ENCODE assay signal across 7 cellular contexts in the genomic region with DNA sequence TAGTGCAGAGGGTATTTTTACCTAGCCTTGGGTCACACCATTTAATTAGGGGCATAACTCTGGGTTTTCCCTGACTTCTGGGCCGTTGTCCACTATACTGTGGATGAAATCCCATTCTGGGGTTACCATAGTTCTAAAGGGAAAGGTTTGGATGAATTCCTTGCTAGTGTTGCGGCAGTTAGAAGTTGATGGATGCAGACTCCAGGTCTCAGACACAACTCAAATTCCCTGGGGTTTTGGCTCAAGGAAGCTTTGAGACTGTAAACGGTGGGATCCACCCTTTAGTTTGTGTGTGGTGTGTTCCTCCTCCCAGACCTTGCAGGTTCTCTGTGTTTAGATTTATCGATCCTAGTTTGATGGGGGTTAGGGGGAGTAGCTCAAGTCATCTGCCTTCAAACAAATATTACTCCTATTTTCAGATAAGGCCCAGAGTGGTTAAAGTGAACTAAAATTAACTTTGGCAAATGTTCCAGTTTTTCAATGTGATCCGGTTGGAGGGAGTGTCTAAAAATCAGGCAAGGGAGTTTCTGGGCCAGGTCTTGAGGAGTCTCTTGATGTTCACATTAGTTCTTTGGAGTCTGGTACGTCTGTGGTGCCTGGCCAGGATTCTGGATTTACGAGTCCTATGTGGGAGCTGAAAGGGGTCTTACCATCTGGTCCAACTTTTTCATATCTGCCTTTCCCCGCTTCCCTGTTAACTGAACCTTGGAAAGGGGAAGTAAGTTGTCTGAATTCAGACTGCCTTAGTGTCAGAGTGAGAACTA. TPM values are rescaled to one million over a fixed set of nuclear protein-coding genes. Genes with fewer than 3 reads are reported as not detected.
DNase-seq lines count a peak whose midpoint lies in the region; ATAC-seq and TF ChIP-seq lines count a peak whose summit lies in the region.

No MANE protein-coding gene starts in this region.

- H3K9me3 ChIP-seq in PC-3 (ENCODE audit: low read length) (no peaks in the 10 kb centered on the region), endodermal cell (ENCODE audit: control insufficient read depth, low read length) (no peaks in the 10 kb centered on the region), neutrophil (no peaks in the 10 kb centered on the region)

- peaks cover 82% of the 10 kb centered on the region for H3K79me2 ChIP-seq in GM23338 (replicated peaks; ENCODE audit: insufficient read depth)
- H3K79me2 ChIP-seq in PC-3 (ENCODE audit: low read length): peaks cover 77% of the 10 kb centered on the region

- 0 out of 2 replicates have a peak, but pooled peaks cover 4% of the 10 kb centered on the region for H3F3A ChIP-seq in GM23338 (replicated peaks; ENCODE audit: low read depth)
- no peaks in the 10 kb centered on the region for H3F3A ChIP-seq in PC-3 (ENCODE audit: low read length, unreplicated experiment)

- POLR2A ChIA-PET in PC-3 (lab: Charles Lee; ENCODE audit: unreplicated experiment): interaction anchor here (0.6 kb wide), 1 partner anchor 468 kb away, joined by 9 read pairs; no protein-coding TSS in a partner anchor

- H3K36me3 ChIP-seq in GM23338 (ENCODE audit: insufficient read depth) (no peaks in the 10 kb centered on the region), PC-3 (ENCODE audit: low read depth, low read length) (no peaks in the 10 kb centered on the region), endodermal cell (ENCODE audit: control insufficient read depth, insufficient read depth, low read length) (no peaks in the 10 kb centered on the region), neutrophil (no peaks in the 10 kb centered on the region)

- H2AFZ ChIP-seq in GM23338 (no peak overlapping the region), PC-3 (ENCODE audit: low read length) (no peak overlapping the region)

- no peak for TF ChIP-seq CTCF in GM23338 (conservative IDR thresholded peaks at IDR 0.05; ENCODE audit: low read depth in 2 of 2)
- no peak for TF ChIP-seq CTCF in PC-3 (conservative IDR thresholded peaks at IDR 0.05; ENCODE audit: low read depth, low read length)
- TF ChIP-seq CTCF in endodermal cell (conservative IDR thresholded peaks at IDR 0.05): no peak
- no peak for TF ChIP-seq CTCF in neutrophil (IDR thresholded peaks at IDR 0.05)

- H4K20me1 ChIP-seq in GM23338 (replicated peaks; ENCODE audit: insufficient read depth) (peaks cover 50% of the 10 kb centered on the region), PC-3 (ENCODE audit: low read length) (peaks cover 56% of the 10 kb centered on the region)

- no peak for ATAC-seq in GM23338
- no peak for ATAC-seq in PC-3
- no peak for ATAC-seq in GM19351 (IDR thresholded peaks at IDR 0.05; ENCODE audit: unreplicated experiment)
- no peak for ATAC-seq in GM18868 (IDR thresholded peaks at IDR 0.05; ENCODE audit: unreplicated experiment)

- H3K27ac Mint-ChIP-seq in GM23338 (peak overlapping the region; percentile 8; the same call in 1 of the 2 replicates), endodermal cell (peak overlapping the region; percentile 63)

- DNase-seq in GM23338 (ENCODE audit: low spot score) (no peak), PC-3 (no peak), endodermal cell (no peak), GOT3 (lab: John Stamatoyannopoulos, UW) (no peak)

- H3K4me1 Mint-ChIP-seq in GM23338 (peaks cover 51% of the 10 kb centered on the region), endodermal cell (peaks cover 34% of the 10 kb centered on the region)

- H3K9ac ChIP-seq in PC-3 (ENCODE audit: low read length) (peak overlapping the region; percentile 93), endodermal cell (ENCODE audit: extremely low read depth, low read length, poor library complexity, severe bottlenecking) (peak overlapping the region; percentile 86)

- H3K9me2 ChIP-seq in GM23338 (ENCODE audit: insufficient read depth) (no peaks in the 10 kb centered on the region; the same call in 1 of the 2 replicates), PC-3 (replicated peaks; ENCODE audit: low read length) (no peaks in the 10 kb centered on the region)

- intact Hi-C loops in PC-3 (cut with micrococcal nuclease): loop anchor here (10.0 kb wide), 1 partner anchor 180 kb away; a partner anchor contains a TSS

- WGBS in endodermal cell (ENCODE audit: insufficient coverage in 1 of 2, insufficient read length in 1 of 2), 2 experiments: 32 to 46% methylated on average over 4 to 7 of the region's 8 CpGs

- CTCF ChIA-PET in PC-3 (lab: Charles Lee): interaction anchor here (0.6 kb wide), 2 partner anchors 20 to 93 kb away, joined by 3 to 10 read pairs; no protein-coding TSS in a partner anchor

- H3K27ac ChIP-seq in GM23338 (ENCODE audit: low read depth) (no peak overlapping the region), PC-3 (ENCODE audit: low read length) (no peak overlapping the region), endodermal cell (ENCODE audit: low read depth, low read length) (no peak overlapping the region), neutrophil (peak overlapping the region; percentile 99)

- H3K9me3 Mint-ChIP-seq in GM23338 (no peaks in the 10 kb centered on the region; the same call in 2 of the 3 replicates), endodermal cell (no peaks in the 10 kb centered on the region)

- H3K4me3 ChIP-seq in GM23338 (peak overlapping the region; percentile 100), PC-3 (ENCODE audit: low read length) (peak overlapping the region; percentile 95), endodermal cell (ENCODE audit: low read length) (peak overlapping the region; percentile 95), neutrophil (ENCODE audit: low read depth in 1 of 2, low read length in 1 of 2) (peak overlapping the region; percentile 82 to 94)

- H3K27me3 ChIP-seq in GM23338 (ENCODE audit: insufficient read depth) (no peaks in the 10 kb centered on the region), PC-3 (ENCODE audit: low read length) (no peaks in the 10 kb centered on the region), endodermal cell (ENCODE audit: control insufficient read depth, insufficient read depth, low read length, poor library complexity, severe bottlenecking) (no peaks in the 10 kb centered on the region), neutrophil (no peaks in the 10 kb centered on the region)

- H3K4me2 ChIP-seq in GM23338 (peak overlapping the region; percentile 98), PC-3 (ENCODE audit: low read length) (peak overlapping the region; percentile 92)

- peaks cover 10% of the 10 kb centered on the region for H3K27me3 Mint-ChIP-seq in GM23338 (ENCODE audit: insufficient read depth, low read depth, poor library complexity)
- no peaks in the 10 kb centered on the region for H3K27me3 Mint-ChIP-seq in endodermal cell (ENCODE audit: insufficient read depth)

- peak overlapping the region; percentile 96 for H3K4me3 Mint-ChIP-seq in GM23338
- H3K4me3 Mint-ChIP-seq in endodermal cell: peak overlapping the region; percentile 93

- peaks cover 16% of the 10 kb centered on the region for H3K36me3 Mint-ChIP-seq in GM23338 (ENCODE audit: low read depth)
- H3K36me3 Mint-ChIP-seq in endodermal cell (ENCODE audit: low read depth): peaks cover 7% of the 10 kb centered on the region

- BruUV-seq in PC-3 (replicated peaks; lab: Mats Ljungman, UMichigan): TSS peak; percentile 51

- H3K4me1 ChIP-seq in GM23338 (ENCODE audit: insufficient read depth): peaks cover 50% of the 10 kb centered on the region
- peaks cover 20% of the 10 kb centered on the region for H3K4me1 ChIP-seq in PC-3 (ENCODE audit: insufficient read depth, low read length)
- H3K4me1 ChIP-seq in endodermal cell (ENCODE audit: control insufficient read depth, insufficient read depth, low read length): no peaks in the 10 kb centered on the region
- peaks cover 65% of the 10 kb centered on the region in 2 experiments for H3K4me1 ChIP-seq in neutrophil (ENCODE audit: control insufficient read depth in 1 of 2, insufficient read depth in 1 of 2, low read depth in 1 of 2, low read length in 1 of 2)

TF ChIP-seq in GM23338, 12 proteins besides CTCF, POLR2A, EP300 and RAD21 (continues in another document):
- no peak for TF ChIP-seq ZNF331 (CRISPR knock-in tag; IDR thresholded peaks at IDR 0.05; ENCODE audit: low read depth)
- TF ChIP-seq, protein P1, sequence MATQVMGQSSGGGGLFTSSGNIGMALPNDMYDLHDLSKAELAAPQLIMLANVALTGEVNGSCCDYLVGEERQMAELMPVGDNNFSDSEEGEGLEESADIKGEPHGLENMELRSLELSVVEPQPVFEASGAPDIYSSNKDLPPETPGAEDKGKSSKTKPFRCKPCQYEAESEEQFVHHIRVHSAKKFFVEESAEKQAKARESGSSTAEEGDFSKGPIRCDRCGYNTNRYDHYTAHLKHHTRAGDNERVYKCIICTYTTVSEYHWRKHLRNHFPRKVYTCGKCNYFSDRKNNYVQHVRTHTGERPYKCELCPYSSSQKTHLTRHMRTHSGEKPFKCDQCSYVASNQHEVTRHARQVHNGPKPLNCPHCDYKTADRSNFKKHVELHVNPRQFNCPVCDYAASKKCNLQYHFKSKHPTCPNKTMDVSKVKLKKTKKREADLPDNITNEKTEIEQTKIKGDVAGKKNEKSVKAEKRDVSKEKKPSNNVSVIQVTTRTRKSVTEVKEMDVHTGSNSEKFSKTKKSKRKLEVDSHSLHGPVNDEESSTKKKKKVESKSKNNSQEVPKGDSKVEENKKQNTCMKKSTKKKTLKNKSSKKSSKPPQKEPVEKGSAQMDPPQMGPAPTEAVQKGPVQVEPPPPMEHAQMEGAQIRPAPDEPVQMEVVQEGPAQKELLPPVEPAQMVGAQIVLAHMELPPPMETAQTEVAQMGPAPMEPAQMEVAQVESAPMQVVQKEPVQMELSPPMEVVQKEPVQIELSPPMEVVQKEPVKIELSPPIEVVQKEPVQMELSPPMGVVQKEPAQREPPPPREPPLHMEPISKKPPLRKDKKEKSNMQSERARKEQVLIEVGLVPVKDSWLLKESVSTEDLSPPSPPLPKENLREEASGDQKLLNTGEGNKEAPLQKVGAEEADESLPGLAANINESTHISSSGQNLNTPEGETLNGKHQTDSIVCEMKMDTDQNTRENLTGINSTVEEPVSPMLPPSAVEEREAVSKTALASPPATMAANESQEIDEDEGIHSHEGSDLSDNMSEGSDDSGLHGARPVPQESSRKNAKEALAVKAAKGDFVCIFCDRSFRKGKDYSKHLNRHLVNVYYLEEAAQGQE (IDR thresholded peaks at IDR 0.05; ENCODE audit: unreplicated experiment): no peak
- TF ChIP-seq ZNF114 (CRISPR knock-in tag; IDR thresholded peaks at IDR 0.05): no peak
- TF ChIP-seq EZH2 (IDR thresholded peaks at IDR 0.05; ENCODE audit: low read depth, unreplicated experiment): no peak

RNA-seq across cellular contexts. Expression of a gene that starts 1.5 kb away (rescaled TPM):
- total RNA-seq in GM23338 (2014; rRNA removed; shearing (Covaris generic)): 161 and 167 TPM in 2 replicates
- polyA plus RNA-seq in GM23338 (2016; fragmentation: Nextera tagmentation; extraction: Ambion mirVana): 137 and 144 TPM in 2 replicates
- 160 and 269 TPM in 2 replicates for total RNA-seq in PC-3 (2014; rRNA removed)
- total RNA-seq in endodermal cell: 100 to 1,000 TPM; 136 to 182 TPM
- polyA plus RNA-seq in endodermal cell (2013, experiment 1 of 2): 164 TPM
- 145 TPM for polyA plus RNA-seq in endodermal cell (2013, experiment 2 of 2)
